In the genomic region with DNA sequence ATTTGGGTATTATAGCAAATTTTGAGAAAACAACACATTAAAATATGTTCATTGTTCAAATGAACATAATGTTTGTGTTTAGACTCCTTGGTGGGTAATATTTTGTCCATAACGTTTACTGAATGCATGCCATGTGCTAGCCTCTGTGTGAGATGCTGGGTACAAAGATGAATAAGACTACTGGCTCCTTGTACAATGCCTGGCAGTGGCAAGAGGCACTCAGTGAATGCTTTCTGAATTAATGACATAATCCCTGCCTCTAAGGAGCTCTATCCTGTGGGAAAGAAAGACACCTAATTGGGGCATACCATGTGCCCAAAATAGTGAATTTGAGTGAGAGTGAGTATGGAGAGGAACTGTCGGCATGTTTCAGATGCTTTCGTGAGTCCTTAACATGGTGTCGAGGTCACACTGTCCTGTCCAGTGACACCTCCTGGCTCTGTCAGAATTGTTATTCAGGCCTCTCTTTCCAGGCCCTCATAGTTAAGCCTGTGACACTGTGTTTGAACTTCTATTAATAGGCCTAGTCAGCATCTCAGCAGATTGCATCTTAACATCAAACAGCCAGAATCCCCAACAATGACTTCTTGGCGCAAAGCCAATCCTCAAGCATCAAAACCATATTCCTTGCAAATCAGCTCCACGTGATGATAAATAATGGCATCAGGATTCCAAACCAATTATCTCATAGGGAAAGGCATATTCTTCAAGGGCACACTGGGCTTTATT, we compare ENCODE assay signal across 11 cellular contexts. TPM values are rescaled to one million over a fixed set of nuclear protein-coding genes. Genes with fewer than 3 reads are reported as not detected.
A peak's percentile ranks its signal among the peaks of the same experiment; 100 is the strongest.
DNase-seq lines count a peak whose midpoint lies in the region; ATAC-seq lines count a peak whose summit lies in the region.
"Had no signal": no experiment of that assay in that cellular context is flagged by ENCODE, and none has a peak within 500 bp of the region (broad histone marks: within the 10 kb centered on the region; RNA-seq: fewer than 3 reads in every experiment).

No MANE protein-coding gene starts in this region.

- no peak for ATAC-seq in HG02884 (IDR thresholded peaks at IDR 0.05; ENCODE audit: unreplicated experiment)

- DNase-seq in DMS 273 (lab: John Stamatoyannopoulos, UW; ENCODE audit: unreplicated experiment) (peak; percentile 41), DMS 273 treated with DMSO at 0.1 percent for 48 hours (lab: John Stamatoyannopoulos, UW) (no peak), NCI-H446 treated with DMSO at 0.1 percent for 48 hours (lab: John Stamatoyannopoulos, UW) (peak; percentile 93), dermis blood vessel endothelial cell (peak; percentile 73), putamen (ENCODE audit: low spot score) (peak; percentile 27), NCI-H2196 (lab: John Stamatoyannopoulos, UW; ENCODE audit: unreplicated experiment) (no peak), HT-29 (ENCODE audit: low spot score) (no peak)
- DNase-seq: activated naive CD8-positive, alpha-beta T cell treated with anti-CD3 and anti-CD28 coated beads for 36 hours; NCI-H774; thyroid gland had no signal

RNA-seq across cellular contexts. Expression of a gene that starts 32.8 kb away (rescaled TPM):
- total RNA-seq in dermis blood vessel endothelial cell = 311 and 394 TPM in 2 replicates
- not detected in 2 replicates for total RNA-seq in HT-29 (2014; rRNA removed; shearing (Covaris generic))

Comparison
In these comparisons a context has a peak if more than half of its experiments do, and no peak if none do; other contexts are left out.
1. DNase-seq: peak in DMS 273 (single experiment), NCI-H446 treated with DMSO at 0.1 percent for 48 hours (single experiment), dermis blood vessel endothelial cell (single experiment) and putamen (single experiment); none in DMS 273 treated with DMSO at 0.1 percent for 48 hours (single experiment), NCI-H2196 (single experiment) and HT-29 (single experiment).
2. RNA of a gene that starts 32.8 kb away (total RNA-seq): 311 to 394 TPM in dermis blood vessel endothelial cell; not detected in HT-29; every median in the first group is over 100 times any median in the second.